8 cellular contexts compared by ENCODE assay signal in the genomic region with DNA sequence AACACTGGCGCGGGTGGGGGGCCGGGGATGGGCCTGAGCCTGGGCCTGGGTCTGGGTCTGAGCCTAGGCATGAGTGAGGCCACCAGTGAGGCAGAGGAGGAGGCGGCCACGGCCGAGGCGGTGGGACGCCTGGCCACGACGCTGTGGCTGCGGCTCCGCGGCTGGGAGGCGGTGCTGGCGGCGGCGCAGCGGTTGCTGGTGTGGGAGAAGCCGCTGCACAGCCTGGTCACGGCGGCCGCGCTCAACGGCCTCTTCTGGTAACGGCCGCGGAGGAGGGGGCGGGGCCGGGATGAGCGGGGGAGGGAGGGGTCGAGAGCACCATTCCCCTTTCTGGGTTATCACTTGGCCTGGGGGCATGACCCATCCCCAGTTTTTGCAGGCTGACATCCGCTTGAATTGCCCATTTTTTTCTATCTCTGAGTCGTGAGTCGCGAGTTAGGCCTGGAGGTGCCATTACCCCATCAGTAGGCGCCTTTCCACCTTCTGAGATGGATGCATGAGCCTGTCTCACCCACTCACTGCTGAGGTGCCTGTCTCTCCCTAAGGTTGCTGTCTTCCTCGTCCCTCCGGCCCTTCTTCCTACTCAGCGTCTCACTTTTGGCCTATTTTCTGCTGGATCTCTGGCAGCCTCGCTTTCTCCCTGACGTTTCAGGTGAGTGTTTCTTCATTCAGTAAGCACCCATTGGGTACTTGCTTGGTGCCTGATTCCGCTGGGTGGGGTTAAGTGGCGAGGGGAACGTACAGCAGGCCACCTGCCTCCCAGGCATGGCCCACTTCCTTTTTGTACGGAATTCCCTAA. TPM values are rescaled to one million over a fixed set of nuclear protein-coding genes. Genes with fewer than 3 reads are reported as not detected.
A peak's percentile ranks its signal among the peaks of the same experiment; 100 is the strongest.
DNase-seq lines count a peak whose midpoint lies in the region; ATAC-seq and TF ChIP-seq lines count a peak whose summit lies in the region.

No MANE protein-coding gene starts in this region.

- H3K4me1 ChIP-seq in muscle layer of duodenum (ENCODE audit: control insufficient read depth in 1 of 2, insufficient read depth in 2 of 2, low read length in 2 of 2) (peaks cover 19 to 36% of the 10 kb centered on the region in 2 donors), thymus (ENCODE audit: control insufficient read depth, insufficient read depth, low read length) (peaks cover 20% of the 10 kb centered on the region)

- TF ChIP-seq CTCF in GM06990 (IDR thresholded peaks at IDR 0.05; ENCODE audit: insufficient read depth, low read length, poor library complexity, severe bottlenecking) (no peak), epithelial cell of esophagus (IDR thresholded peaks at IDR 0.05; ENCODE audit: insufficient read depth, low read depth, low read length, missing control alignments) (no peak)

- H3K4me3 ChIP-seq in GM06990 (replicated peaks; ENCODE audit: low read depth, low read length): peak overlapping the region; percentile 67
- peak overlapping the region; percentile 75 for H3K4me3 ChIP-seq in epithelial cell of esophagus (ENCODE audit: low read length)
- H3K4me3 ChIP-seq in muscle layer of duodenum (ENCODE audit: low read depth in 1 of 2, low read length in 2 of 2): peak overlapping the region; percentile 74 to 88
- peak overlapping the region; percentile 88 for H3K4me3 ChIP-seq in thymus (ENCODE audit: low read length)

- H3K36me3 ChIP-seq in GM06990 (ENCODE audit: control insufficient read depth, insufficient read depth, low read length) (peaks cover 38% of the 10 kb centered on the region), muscle layer of duodenum (ENCODE audit: control insufficient read depth in 1 of 2, insufficient read depth in 2 of 2, low read length in 2 of 2) (peaks cover 47 to 57% of the 10 kb centered on the region in 2 donors), thymus (ENCODE audit: control insufficient read depth, insufficient read depth) (peaks cover 57% of the 10 kb centered on the region)

- H3K27me3 ChIP-seq in GM06990 (replicated peaks; ENCODE audit: control insufficient read depth, insufficient read depth, low read length) (no peaks in the 10 kb centered on the region), muscle layer of duodenum (ENCODE audit: low read depth, low read length) (no peaks in the 10 kb centered on the region), thymus (ENCODE audit: control insufficient read depth, insufficient read depth) (no peaks in the 10 kb centered on the region)

- H3K27ac ChIP-seq in muscle layer of duodenum (ENCODE audit: low read length): peak overlapping the region; percentile 14
- H3K27ac ChIP-seq in thymus (ENCODE audit: low read depth): peak overlapping the region; percentile 100

- DNase-seq in GM06990 (ENCODE audit: extremely low read depth, insufficient read length) (peak; percentile 22), LHCN-M2 (ENCODE audit: low read depth) (peak; percentile 24), epithelial cell of esophagus (ENCODE audit: low read depth) (peak; percentile 36), amniotic stem cell (lab: John Stamatoyannopoulos, UW) (no peak)
- DNase-seq in activated CD4-positive, alpha-beta T cell treated with anti-CD3 and anti-CD28 coated beads, Interleukin-2, amount 50 U/mL, for 48 hours: peak; percentile 54 to 60

- no peaks in the 10 kb centered on the region for H3K9me3 ChIP-seq in muscle layer of duodenum (ENCODE audit: control insufficient read depth in 1 of 2, low read length in 2 of 2)
- no peaks in the 10 kb centered on the region for H3K9me3 ChIP-seq in thymus (ENCODE audit: control insufficient read depth)

- ATAC-seq in GM21723 (IDR thresholded peaks at IDR 0.05; ENCODE audit: unreplicated experiment): peak; percentile 24

- 5% methylated on average over 45 of the region's 45 CpGs for WGBS in thymus

RNA-seq across cellular contexts. Expression of gene RETREG2, which starts 0.5 kb away (rescaled TPM):
- total RNA-seq in LHCN-M2 (2014; rRNA removed): 70.3 and 88.3 TPM in 2 replicates
- 85.3 TPM for polyA plus RNA-seq in LHCN-M2 (2012)
- 56.0 TPM for polyA plus RNA-seq in thymus

RNA-seq across cellular contexts. Expression of gene CNPPD1, which starts 1.9 kb away (rescaled TPM):
- 21.3 and 22.8 TPM in 2 replicates for total RNA-seq in LHCN-M2 (2014; rRNA removed)
- polyA plus RNA-seq in LHCN-M2 (2012): 30.3 TPM
- 46.9 TPM for polyA plus RNA-seq in thymus

RNA-seq across cellular contexts. Expression of gene SLC23A3, which starts 8.7 kb away (rescaled TPM):
- total RNA-seq in LHCN-M2 (2014; rRNA removed): 0.06 TPM in 1 of 2 replicates, not detected in the other
- polyA plus RNA-seq in LHCN-M2 (2012): 0.05 TPM
- polyA plus RNA-seq in thymus: 2.6 TPM

RNA-seq across cellular contexts. Expression of gene NHEJ1, which starts 18.0 kb away (rescaled TPM):
- total RNA-seq in LHCN-M2 (2014; rRNA removed): 18.0 and 22.2 TPM in 2 replicates
- polyA plus RNA-seq in LHCN-M2 (2012): 10.3 TPM
- polyA plus RNA-seq in thymus: 8.3 TPM

RNA-seq across cellular contexts. Expression of gene ZFAND2B, which starts 28.0 kb away (rescaled TPM):
- 34.0 and 39.9 TPM in 2 replicates for total RNA-seq in LHCN-M2 (2014; rRNA removed)
- polyA plus RNA-seq in LHCN-M2 (2012): 37.2 TPM
- polyA plus RNA-seq in thymus: 59.0 TPM
